Comparison of ENCODE assay signal across 22 cellular contexts in genomic region chr2:430280-431040, GRCh38.
A peak's percentile ranks its signal among the peaks of the same experiment; 100 is the strongest.
DNase-seq lines count a peak whose midpoint lies in the region; ATAC-seq and TF ChIP-seq lines count a peak whose summit lies in the region.
"Had no signal": no experiment of that assay in that cellular context is flagged by ENCODE, and none has a peak within 500 bp of the region (broad histone marks: within the 10 kb centered on the region; RNA-seq: fewer than 3 reads in every experiment).

No MANE protein-coding gene starts in this region.

- H3K4me3 ChIP-seq in Peyer's patch (peak overlapping the region in 2 of 4 donors; percentile 11 to 22), stomach (no peak overlapping the region)
- H3K4me3 ChIP-seq: A549, ascending aorta, gastroesophageal sphincter, right lobe of liver had no signal

- H3K27ac Mint-ChIP-seq in activated CD4-positive, alpha-beta T cell treated with anti-CD3 and anti-CD28 coated beads for 36 hours, result peak overlapping the region; percentile 48
- H3K27ac Mint-ChIP-seq in central memory CD8-positive, alpha-beta T cell (ENCODE audit: low read depth), result peak overlapping the region; percentile 97
- H3K27ac Mint-ChIP-seq in glutamatergic neuron (ENCODE audit: unreplicated experiment), result no peak overlapping the region
- H3K27ac Mint-ChIP-seq: H9 had no signal

- no peaks in the 10 kb centered on the region for H3K4me1 ChIP-seq in Peyer's patch
- no peaks in the 10 kb centered on the region for H3K4me1 ChIP-seq in stomach
- H3K4me1 ChIP-seq: A549, ascending aorta, gastroesophageal sphincter, right lobe of liver had no signal

- peak; percentile 37 for ATAC-seq in activated CD4-positive, alpha-beta T cell treated with anti-CD3 and anti-CD28 coated beads for 36 hours
- ATAC-seq in central memory CD8-positive, alpha-beta T cell (replicated peaks; ENCODE audit: extremely low read depth, poor library complexity, severe bottlenecking), result peak; percentile 24
- ATAC-seq: A549, gastroesophageal sphincter, PC-3 had no signal

- WGBS in stomach, 5 donors, result 62 to 74% (median 70%) methylated on average over 20 of the region's 20 CpGs

- H3K27me3 ChIP-seq in Peyer's patch, result no peaks in the 10 kb centered on the region
- no peaks in the 10 kb centered on the region for H3K27me3 ChIP-seq in stomach
- H3K27me3 ChIP-seq: ascending aorta, right lobe of liver had no signal

- TF ChIP-seq POLR2A in Peyer's patch (IDR thresholded peaks at IDR 0.05) (no peak), stomach (IDR thresholded peaks at IDR 0.05) (no peak)

- DNase-seq in activated CD4-positive, alpha-beta T cell treated with anti-CD3 and anti-CD28 coated beads for 36 hours, result no peak
- DNase-seq in activated CD4-positive, alpha-beta T cell treated with anti-CD3 and anti-CD28 coated beads, Interleukin-2, amount 50 U/mL, for 4 hours, result no peak
- DNase-seq in Peyer's patch (peak in 2 of 3 donors; percentile 48 to 65), posterior vena cava (ENCODE audit: low spot score) (peak; percentile 72), NCI-H1694 (lab: John Stamatoyannopoulos, UW) (no peak), glutamatergic neuron (no peak), stomach (no peak)
- no peak for DNase-seq in central memory CD8-positive, alpha-beta T cell (ENCODE audit: low spot score in 2 of 2)
- DNase-seq: COR-L47; H9; mammary epithelial cell; MV-4-11; NCI-H2081; NCI-H69; PC-3; right lobe of liver; stimulated activated CD4-positive, alpha-beta T cell treated with anti-CD3 and anti-CD28 coated beads, Interleukin-2, amount 100 ng/mL, for 48 hours had no signal

- no peaks in the 10 kb centered on the region for H3K36me3 Mint-ChIP-seq in activated CD4-positive, alpha-beta T cell treated with anti-CD3 and anti-CD28 coated beads for 36 hours (ENCODE audit: low read depth)
- no peaks in the 10 kb centered on the region for H3K36me3 Mint-ChIP-seq in central memory CD8-positive, alpha-beta T cell (ENCODE audit: insufficient read depth)
- no peaks in the 10 kb centered on the region for H3K36me3 Mint-ChIP-seq in glutamatergic neuron (ENCODE audit: unreplicated experiment)
- H3K36me3 Mint-ChIP-seq: type B pancreatic cell had no signal

- TF ChIP-seq CTCF in Peyer's patch (IDR thresholded peaks at IDR 0.05) (no peak), glutamatergic neuron (IDR thresholded peaks at IDR 0.05; ENCODE audit: partially characterized antibody, unreplicated experiment) (no peak), stomach (IDR thresholded peaks at IDR 0.05) (no peak)

- H3K4me3 Mint-ChIP-seq in activated CD4-positive, alpha-beta T cell treated with anti-CD3 and anti-CD28 coated beads for 36 hours, result peak overlapping the region; percentile 54
- H3K4me3 Mint-ChIP-seq in central memory CD8-positive, alpha-beta T cell, result peak overlapping the region; percentile 80
- H3K4me3 Mint-ChIP-seq in glutamatergic neuron (ENCODE audit: unreplicated experiment), result no peak overlapping the region
- H3K4me3 Mint-ChIP-seq: H9, type B pancreatic cell had no signal

- H3K27ac ChIP-seq in Peyer's patch (peak overlapping the region in 3 of 4 donors; percentile 53 to 77 (median 54)), stomach (peak overlapping the region in 1 of 5 donors; percentile 15)
- H3K27ac ChIP-seq: A549, ascending aorta, epithelial cell of prostate, gastroesophageal sphincter, right lobe of liver had no signal

- H3K9me3 Mint-ChIP-seq in activated CD4-positive, alpha-beta T cell treated with anti-CD3 and anti-CD28 coated beads for 36 hours (ENCODE audit: low read depth), result no peaks in the 10 kb centered on the region
- no peaks in the 10 kb centered on the region for H3K9me3 Mint-ChIP-seq in central memory CD8-positive, alpha-beta T cell
- peaks cover 12% of the 10 kb centered on the region for H3K9me3 Mint-ChIP-seq in glutamatergic neuron (ENCODE audit: unreplicated experiment)
- H3K9me3 Mint-ChIP-seq: H9, type B pancreatic cell had no signal

- H3K9me3 ChIP-seq in Peyer's patch (no peaks in the 10 kb centered on the region), stomach (no peaks in the 10 kb centered on the region)
- H3K9me3 ChIP-seq: A549, ascending aorta, gastroesophageal sphincter, right lobe of liver had no signal

- H3K36me3 ChIP-seq in Peyer's patch, result no peaks in the 10 kb centered on the region
- no peaks in the 10 kb centered on the region for H3K36me3 ChIP-seq in stomach
- H3K36me3 ChIP-seq: ascending aorta, gastroesophageal sphincter, right lobe of liver had no signal

- CTCF ChIA-PET in activated CD4-positive, alpha-beta T cell treated with anti-CD3 and anti-CD28 coated beads for 36 hours (lab: Charles Lee), result no interaction called here

- POLR2A ChIA-PET in activated CD4-positive, alpha-beta T cell treated with anti-CD3 and anti-CD28 coated beads for 36 hours (lab: Charles Lee), result no interaction called here

- no peaks in the 10 kb centered on the region for H3K27me3 Mint-ChIP-seq in activated CD4-positive, alpha-beta T cell treated with anti-CD3 and anti-CD28 coated beads for 36 hours
- H3K27me3 Mint-ChIP-seq in central memory CD8-positive, alpha-beta T cell, result no peaks in the 10 kb centered on the region
- peaks cover 5% of the 10 kb centered on the region for H3K27me3 Mint-ChIP-seq in glutamatergic neuron (ENCODE audit: unreplicated experiment)
- H3K27me3 Mint-ChIP-seq: type B pancreatic cell had no signal

- TF ChIP-seq EP300 in stomach (IDR thresholded peaks at IDR 0.05), result no peak

- H3K4me1 Mint-ChIP-seq in activated CD4-positive, alpha-beta T cell treated with anti-CD3 and anti-CD28 coated beads for 36 hours, result peaks cover 24% of the 10 kb centered on the region
- H3K4me1 Mint-ChIP-seq in central memory CD8-positive, alpha-beta T cell, result peaks cover 28% of the 10 kb centered on the region
- H3K4me1 Mint-ChIP-seq in glutamatergic neuron (ENCODE audit: low read depth, unreplicated experiment), result no peaks in the 10 kb centered on the region

- intact Hi-C loops in activated CD4-positive, alpha-beta T cell treated with anti-CD3 and anti-CD28 coated beads for 36 hours (cut with DNase I, micrococcal nuclease), result no loop called here
- intact Hi-C loops in posterior vena cava (cut with DNase I), result no loop called here
- intact Hi-C loops in stomach (cut with DNase I; ENCODE audit: low total_unique reads), result no loop called here

Comparison
In these comparisons a context has a peak if more than half of its experiments do, and no peak if none do; other contexts are left out.
1. DNase-seq: peak in Peyer's patch (2 of 3) and posterior vena cava (single experiment); none in activated CD4-positive, alpha-beta T cell treated with anti-CD3 and anti-CD28 coated beads for 36 hours (single experiment), activated CD4-positive, alpha-beta T cell treated with anti-CD3 and anti-CD28 coated beads, Interleukin-2, amount 50 U/mL, for 4 hours (0 of 2), central memory CD8-positive, alpha-beta T cell (0 of 2), NCI-H1694 (single experiment), glutamatergic neuron (single experiment) and stomach (single experiment).